21 cellular contexts compared by ENCODE assay signal in the genomic region with DNA sequence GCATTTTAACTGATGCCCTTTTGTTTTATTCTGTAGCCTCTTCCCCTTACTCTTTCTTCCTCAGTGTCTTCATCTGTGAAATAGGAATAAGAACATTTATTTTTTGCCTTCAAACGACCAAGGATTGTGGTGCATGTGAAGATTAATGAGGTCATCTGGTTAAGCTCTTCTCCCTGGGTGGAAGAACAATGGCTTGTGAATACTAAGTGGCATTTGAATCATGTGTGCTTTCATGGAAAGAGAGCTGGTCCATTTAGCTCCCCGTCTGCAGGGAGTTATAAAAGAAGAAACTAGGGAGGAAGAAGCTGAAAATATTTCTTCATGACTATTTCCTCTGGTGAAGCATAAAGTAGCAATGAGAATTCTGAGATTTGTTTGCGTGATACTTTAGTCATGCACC.
A peak's percentile ranks its signal among the peaks of the same experiment; 100 is the strongest.
DNase-seq lines count a peak whose midpoint lies in the region; ATAC-seq, FAIRE-seq and TF ChIP-seq lines count a peak whose summit lies in the region.
"Had no signal": no experiment of that assay in that cellular context is flagged by ENCODE, and none has a peak within 500 bp of the region (broad histone marks: within the 10 kb centered on the region; RNA-seq: fewer than 3 reads in every experiment).

No MANE protein-coding gene starts in this region.

- TF ChIP-seq POLR2A in gastroesophageal sphincter (IDR thresholded peaks at IDR 0.05): no peak

- H3K4me3 ChIP-seq in astrocyte (ENCODE audit: insufficient read depth, low read depth, low read length) (no peak overlapping the region), fibroblast of pulmonary artery (replicated peaks; ENCODE audit: low read depth, low read length) (no peak overlapping the region), gastroesophageal sphincter (no peak overlapping the region)
- H3K4me3 ChIP-seq: BLaER1, HAP-1 had no signal

- no peak for TF ChIP-seq EP300 in gastroesophageal sphincter (IDR thresholded peaks at IDR 0.05)

- H3K27me3 ChIP-seq in astrocyte (ENCODE audit: insufficient read depth, low read length): no peaks in the 10 kb centered on the region
- no peaks in the 10 kb centered on the region for H3K27me3 ChIP-seq in gastroesophageal sphincter
- H3K27me3 ChIP-seq: BLaER1 had no signal

- no peaks in the 10 kb centered on the region for H3K36me3 ChIP-seq in astrocyte (ENCODE audit: insufficient read depth, low read length)
- no peaks in the 10 kb centered on the region for H3K36me3 ChIP-seq in gastroesophageal sphincter
- H3K36me3 ChIP-seq: BLaER1, HAP-1 had no signal

- H3K4me1 ChIP-seq in astrocyte (ENCODE audit: insufficient read depth, low read length): no peaks in the 10 kb centered on the region
- no peaks in the 10 kb centered on the region for H3K4me1 ChIP-seq in gastroesophageal sphincter

- H3K36me3 Mint-ChIP-seq in astrocyte (ENCODE audit: low read depth, unreplicated experiment) (no peaks in the 10 kb centered on the region), osteocyte (ENCODE audit: unreplicated experiment) (no peaks in the 10 kb centered on the region)

- WGBS in gastroesophageal sphincter (ENCODE audit: low coverage in 1 of 2), 2 donors: 64 to 82% methylated on average over 2 to 3 of the region's 3 CpGs

- H3K27ac Mint-ChIP-seq in astrocyte (ENCODE audit: unreplicated experiment) (no peak overlapping the region), osteocyte (ENCODE audit: unreplicated experiment) (no peak overlapping the region)
- H3K27ac Mint-ChIP-seq: CD4-positive, alpha-beta T cell had no signal

- H2AFZ ChIP-seq in astrocyte (ENCODE audit: low read depth, low read length): no peak overlapping the region

- no peak overlapping the region for H3K9ac ChIP-seq in astrocyte (ENCODE audit: low read length)
- H3K9ac ChIP-seq: BLaER1 had no signal

- no peak for ATAC-seq in HG02678 (IDR thresholded peaks at IDR 0.05; ENCODE audit: unreplicated experiment)
- ATAC-seq in gastroesophageal sphincter: no peak
- ATAC-seq: Panc1 had no signal

- H3K79me2 ChIP-seq in astrocyte (ENCODE audit: insufficient read depth, low read length): no peaks in the 10 kb centered on the region

- peaks cover 5% of the 10 kb centered on the region for H4K20me1 ChIP-seq in astrocyte (ENCODE audit: insufficient read depth, low read length)
- H4K20me1 ChIP-seq: BLaER1 had no signal

- no peaks in the 10 kb centered on the region for H3K9me3 Mint-ChIP-seq in astrocyte (ENCODE audit: unreplicated experiment)
- H3K9me3 Mint-ChIP-seq in osteocyte (ENCODE audit: unreplicated experiment): peaks cover 4% of the 10 kb centered on the region
- H3K9me3 Mint-ChIP-seq: CD4-positive, alpha-beta T cell had no signal

- H3K4me3 Mint-ChIP-seq in astrocyte (ENCODE audit: unreplicated experiment) (no peak overlapping the region), osteocyte (ENCODE audit: unreplicated experiment) (no peak overlapping the region)
- H3K4me3 Mint-ChIP-seq: CD4-positive, alpha-beta T cell had no signal

- H3K27me3 Mint-ChIP-seq in astrocyte (ENCODE audit: low read depth, unreplicated experiment) (no peaks in the 10 kb centered on the region), osteocyte (ENCODE audit: unreplicated experiment) (no peaks in the 10 kb centered on the region)
- H3K27me3 Mint-ChIP-seq: CD4-positive, alpha-beta T cell had no signal

- DNase-seq in NCI-H69 (lab: John Stamatoyannopoulos, UW): peak; percentile 13
- peak; percentile 14 for DNase-seq in astrocyte (ENCODE audit: low read depth)
- peak; percentile 10 for DNase-seq in fibroblast of pulmonary artery (ENCODE audit: low read depth)
- DNase-seq in renal cortical epithelial cell (ENCODE audit: low read depth): peak; percentile 42
- DNase-seq in osteocyte (ENCODE audit: extremely low spot score, unreplicated experiment): no peak
- DNase-seq: ACHN; CD4-positive, alpha-beta T cell; COR-L47; DMS79 treated with DMSO at 0.1 percent for 48 hours; Karpas-422; MV-4-11; NCI-H1105 treated with DMSO at 0.1 percent for 48 hours; NCI-H2029 treated with DMSO at 0.1 percent for 48 hours; NCI-H446 treated with DMSO at 0.1 percent for 48 hours; NCI-H526 treated with DMSO at 0.1 percent for 48 hours; SIG-M5 had no signal

- no peaks in the 10 kb centered on the region for H3K9me3 ChIP-seq in astrocyte (ENCODE audit: insufficient read depth, low read depth, low read length)
- H3K9me3 ChIP-seq in gastroesophageal sphincter: no peaks in the 10 kb centered on the region
- H3K9me3 ChIP-seq: BLaER1, HAP-1 had no signal

- H3K4me1 Mint-ChIP-seq in astrocyte (ENCODE audit: low read depth, unreplicated experiment) (peaks cover 8% of the 10 kb centered on the region), osteocyte (ENCODE audit: unreplicated experiment) (peaks cover 33% of the 10 kb centered on the region)

- FAIRE-seq in astrocyte (lab: Jason Lieb, UNC): no peak

- H3K4me2 ChIP-seq in astrocyte (ENCODE audit: low read length): no peak overlapping the region
- H3K4me2 ChIP-seq: BLaER1 had no signal

- H3K27ac ChIP-seq in astrocyte (ENCODE audit: low read depth, low read length) (no peak overlapping the region), gastroesophageal sphincter (no peak overlapping the region)
- H3K27ac ChIP-seq: BLaER1 had no signal

- TF ChIP-seq CTCF in astrocyte (IDR thresholded peaks at IDR 0.05; ENCODE audit: insufficient read depth, low read depth, low read length): no peak
- no peak for TF ChIP-seq CTCF in fibroblast of pulmonary artery (IDR thresholded peaks at IDR 0.05; ENCODE audit: low read length, missing control alignments)
- TF ChIP-seq CTCF in osteocyte (IDR thresholded peaks at IDR 0.05): no peak
- TF ChIP-seq CTCF in gastroesophageal sphincter (IDR thresholded peaks at IDR 0.05): no peak
